Comparison of ENCODE assay signal across 14 cellular contexts in genomic region chr7:126780993-126781392, GRCh38.
DNase-seq lines count a peak whose midpoint lies in the region; ATAC-seq lines count a peak whose summit lies in the region.
"Had no signal": no experiment of that assay in that cellular context is flagged by ENCODE, and none has a peak within 500 bp of the region (broad histone marks: within the 10 kb centered on the region; RNA-seq: fewer than 3 reads in every experiment).

No MANE protein-coding gene starts in this region.

- DNase-seq in DMS53 (lab: John Stamatoyannopoulos, UW), result peak; percentile 52
- DNase-seq in pons (ENCODE audit: low spot score), result no peak
- no peak for DNase-seq in activated CD4-positive, alpha-beta T cell treated with anti-CD3 and anti-CD28 coated beads, Interleukin-2, amount 50 U/mL, for 48 hours
- DNase-seq in activated naive CD4-positive, alpha-beta T cell treated with anti-CD3 and anti-CD28 coated beads, Interleukin-2, amount 50 U/mL, for 72 hours (ENCODE audit: low spot score in 2 of 2), result no peak
- no peak for DNase-seq in MV-4-11 (lab: John Stamatoyannopoulos, UW)
- DNase-seq: activated CD4-positive, CD25-positive, alpha-beta regulatory T cell; Karpas-422 had no signal

- ATAC-seq in GM18907 (IDR thresholded peaks at IDR 0.05; ENCODE audit: unreplicated experiment) (peak; percentile 91), GM21786 (IDR thresholded peaks at IDR 0.05; ENCODE audit: unreplicated experiment) (peak; percentile 94), HG03196 (IDR thresholded peaks at IDR 0.05; ENCODE audit: unreplicated experiment) (peak; percentile 70)
- ATAC-seq in activated naive CD4-positive, alpha-beta T cell treated with anti-CD3 and anti-CD28 coated beads, Interleukin-2, amount 50 U/mL, for 72 hours, result no peak

- no peaks in the 10 kb centered on the region for H3K36me3 Mint-ChIP-seq in activated naive CD4-positive, alpha-beta T cell treated with anti-CD3 and anti-CD28 coated beads, Interleukin-2, amount 50 U/mL, for 72 hours
- H3K36me3 Mint-ChIP-seq: brain, mesothelial cell of epicardium had no signal

- no peaks in the 10 kb centered on the region for H3K9me3 Mint-ChIP-seq in activated naive CD4-positive, alpha-beta T cell treated with anti-CD3 and anti-CD28 coated beads, Interleukin-2, amount 50 U/mL, for 72 hours
- H3K9me3 Mint-ChIP-seq: activated T-helper 1 cell treated with anti-CD3 and anti-CD28 coated beads, Interleukin-12 subunit alpha, Interleukin-12 subunit beta, Interleukin-2, Interleukin-4 antibody, amounts not matched to agents 30 ng/mL and 10 ng/mL and 1 ng/mL, durations not matched to agents 14 hours and 24 hours and 36 hours; mesothelial cell of epicardium had no signal

- no peak overlapping the region for H3K27ac Mint-ChIP-seq in activated naive CD4-positive, alpha-beta T cell treated with anti-CD3 and anti-CD28 coated beads, Interleukin-2, amount 50 U/mL, for 72 hours
- H3K27ac Mint-ChIP-seq: activated T-helper 1 cell treated with anti-CD3 and anti-CD28 coated beads, Interleukin-12 subunit alpha, Interleukin-12 subunit beta, Interleukin-2, Interleukin-4 antibody, amounts not matched to agents 30 ng/mL and 10 ng/mL and 1 ng/mL, durations not matched to agents 14 hours and 24 hours and 36 hours; brain; mesothelial cell of epicardium; progenitor cell of endocrine pancreas had no signal

Comparison
In these comparisons a context has a peak if more than half of its experiments do, and no peak if none do; other contexts are left out.
1. ATAC-seq: peak in GM18907 (single experiment), GM21786 (single experiment) and HG03196 (single experiment); none in activated naive CD4-positive, alpha-beta T cell treated with anti-CD3 and anti-CD28 coated beads, Interleukin-2, amount 50 U/mL, for 72 hours (0 of 2).